9 cellular contexts compared by ENCODE assay signal in genomic region chr10:35259769-35260397, GRCh38.
DNase-seq lines count a peak whose midpoint lies in the region; ATAC-seq and TF ChIP-seq lines count a peak whose summit lies in the region.
"Had no signal": no experiment of that assay in that cellular context is flagged by ENCODE, and none has a peak within 500 bp of the region (broad histone marks: within the 10 kb centered on the region; RNA-seq: fewer than 3 reads in every experiment).

No MANE protein-coding gene starts in this region.

- DNase-seq in GM04504 (ENCODE audit: low read depth) (peak; percentile 79), MV-4-11 (lab: John Stamatoyannopoulos, UW) (peak; percentile 20), chondrocyte (ENCODE audit: low spot score) (no peak), non-pigmented ciliary epithelial cell (ENCODE audit: low read depth) (peak; percentile 94), HuH-7.5 (ENCODE audit: low spot score) (no peak), coronary artery (ENCODE audit: low spot score) (no peak), colonic mucosa (no peak)
- DNase-seq: effector CD8-positive, alpha-beta T cell had no signal

- ATAC-seq in GM18520 (IDR thresholded peaks at IDR 0.05; ENCODE audit: unreplicated experiment): no peak

- no peak overlapping the region for H3K4me3 Mint-ChIP-seq in chondrocyte (ENCODE audit: unreplicated experiment)

- peaks cover 19% of the 10 kb centered on the region for H3K9me3 Mint-ChIP-seq in chondrocyte (ENCODE audit: low read depth)

- TF ChIP-seq CTCF in chondrocyte (IDR thresholded peaks at IDR 0.05): no peak
- no peak for TF ChIP-seq CTCF in coronary artery (IDR thresholded peaks at IDR 0.05)
- no peak for TF ChIP-seq CTCF in colonic mucosa (IDR thresholded peaks at IDR 0.05)

- H3K36me3 Mint-ChIP-seq in chondrocyte (ENCODE audit: low read depth): peaks cover 9% of the 10 kb centered on the region

- H3K4me3 ChIP-seq in coronary artery (no peak overlapping the region), colonic mucosa (no peak overlapping the region)

- H3K9me3 ChIP-seq in colonic mucosa: no peaks in the 10 kb centered on the region

- intact Hi-C loops in colonic mucosa (cut with DNase I): no loop called here

- H3K4me1 Mint-ChIP-seq in chondrocyte (ENCODE audit: low read depth): peaks cover 6% of the 10 kb centered on the region

- H3K27ac ChIP-seq in coronary artery: no peak overlapping the region
- no peak overlapping the region for H3K27ac ChIP-seq in colonic mucosa

- no peaks in the 10 kb centered on the region for H3K4me1 ChIP-seq in colonic mucosa

- H3K27me3 ChIP-seq in colonic mucosa: no peaks in the 10 kb centered on the region

- H3K27ac Mint-ChIP-seq in chondrocyte (ENCODE audit: unreplicated experiment): peak overlapping the region; percentile 72

- H3K9ac ChIP-seq in colonic mucosa (ENCODE audit: low read depth in 2 of 2, low read length in 2 of 2): no peak overlapping the region

- no peaks in the 10 kb centered on the region for H3K27me3 Mint-ChIP-seq in chondrocyte (ENCODE audit: low read depth)

- H3K36me3 ChIP-seq in colonic mucosa: no peaks in the 10 kb centered on the region

Comparison
In these comparisons a context has a peak if more than half of its experiments do, and no peak if none do; other contexts are left out.
1. DNase-seq: peak in GM04504 (single experiment), MV-4-11 (single experiment) and non-pigmented ciliary epithelial cell (single experiment); none in chondrocyte (single experiment), HuH-7.5 (single experiment), coronary artery (single experiment) and colonic mucosa (single experiment).